1 cellular context compared by ENCODE assay signal in genomic region chr5:80142996-80143395, GRCh38.
TF ChIP-seq lines count a peak whose summit lies in the region.

No MANE protein-coding gene starts in this region.

TF ChIP-seq in GM12878, 131 proteins besides CTCF, POLR2A, EP300 and RAD21 (continued from another document):
- no peak for TF ChIP-seq PBX3 (IDR thresholded peaks at IDR 0.05; ENCODE audit: insufficient replicate concordance, low read depth, low read length)
- no peak for TF ChIP-seq TCF12 (IDR thresholded peaks at IDR 0.05; ENCODE audit: low read depth, low read length)
- no peak for TF ChIP-seq SUZ12 (IDR thresholded peaks at IDR 0.05; ENCODE audit: unreplicated experiment)
- TF ChIP-seq RCOR1 (conservative IDR thresholded peaks at IDR 0.05; ENCODE audit: low read depth, low read length): no peak
- 0 out of 2 replicates have a peak, but pooled peaks have one; percentile 7 for TF ChIP-seq NFIC (IDR thresholded peaks at IDR 0.05; ENCODE audit: low read depth, low read length)
